22 cellular contexts compared by ENCODE assay signal in the genomic region with DNA sequence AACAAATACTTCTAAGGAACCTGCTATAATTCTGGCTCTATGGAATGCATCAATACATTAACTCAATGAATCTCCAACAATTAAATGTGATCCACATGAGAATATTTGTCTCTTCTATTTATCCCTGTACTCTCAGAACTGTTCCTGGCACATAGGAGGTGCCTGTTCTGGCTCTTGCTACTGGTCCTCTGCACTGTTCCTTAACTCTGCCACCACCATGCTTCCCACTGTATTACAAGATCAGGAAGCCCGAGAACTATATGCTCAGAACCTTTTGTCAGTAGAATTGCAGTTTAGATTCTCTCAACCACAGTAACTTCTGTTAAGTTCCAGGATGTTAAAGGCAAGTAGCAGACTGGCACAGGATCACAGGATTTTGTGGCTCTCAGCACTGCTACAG.
"Had no signal": no experiment of that assay in that cellular context is flagged by ENCODE, and none has a peak within 500 bp of the region (broad histone marks: within the 10 kb centered on the region; RNA-seq: fewer than 3 reads in every experiment).

No MANE protein-coding gene starts in this region.

- H3K4me3 Mint-ChIP-seq: activated CD4-positive, alpha-beta T cell treated with anti-CD3 and anti-CD28 coated beads, Interleukin-2, amount 10 ng/mL, durations not matched to agents 24 days and 14 days; activated CD8-positive, alpha-beta T cell treated with anti-CD3 and anti-CD28 coated beads, Interleukin-2, amount 10 ng/mL, durations not matched to agents 7 days and 5 days; activated naive CD8-positive, alpha-beta T cell treated with anti-CD3 and anti-CD28 coated beads, Interleukin-2, amount 10 ng/mL, durations not matched to agents 7 days and 5 days; activated T-cell treated with anti-CD3 and anti-CD28 coated beads, Interleukin-2, amount 50 U/mL, for 24 hours; brain; nephron; stimulated activated effector memory CD8-positive, alpha-beta T cell treated with anti-CD3 and anti-CD28 coated beads, Interleukin-12 subunit alpha, Interleukin-12 subunit beta, amount 100 ng/mL, for 72 hours; T-cell had no signal

- H3K27ac Mint-ChIP-seq: activated CD4-positive, alpha-beta T cell treated with anti-CD3 and anti-CD28 coated beads, Interleukin-2, amount 10 ng/mL, durations not matched to agents 24 days and 14 days; activated CD8-positive, alpha-beta T cell treated with anti-CD3 and anti-CD28 coated beads, Interleukin-2, amount 10 ng/mL, durations not matched to agents 7 days and 5 days; activated naive CD8-positive, alpha-beta T cell treated with anti-CD3 and anti-CD28 coated beads, Interleukin-2, amount 10 ng/mL, durations not matched to agents 7 days and 5 days; activated T-cell treated with anti-CD3 and anti-CD28 coated beads, Interleukin-2, amount 50 U/mL, for 24 hours; activated T-helper 2 cell treated with anti-CD3 and anti-CD28 coated beads, Interferon-gamma antibody, Interleukin-2, Interleukin-4, amounts not matched to agents 10 μg/mL and 5 μg/mL and 100 μg/mL, durations not matched to agents 14 hours and 24 hours and 36 hours; nephron; progenitor cell of endocrine pancreas; stimulated activated effector memory CD8-positive, alpha-beta T cell treated with anti-CD3 and anti-CD28 coated beads, Interleukin-12 subunit alpha, Interleukin-12 subunit beta, amount 100 ng/mL, for 72 hours; T-cell had no signal

- DNase-seq: activated CD4-positive, alpha-beta T cell treated with anti-CD3 and anti-CD28 coated beads, Interleukin-2, amount 10 ng/mL, durations not matched to agents 24 days and 14 days; activated CD8-positive, alpha-beta T cell treated with anti-CD3 and anti-CD28 coated beads, Interleukin-2, amount 10 ng/mL, durations not matched to agents 7 days and 5 days; activated naive CD4-positive, alpha-beta T cell treated with Interleukin-2 at 50 U/mL for 16 hours; activated naive CD8-positive, alpha-beta T cell treated with anti-CD3 and anti-CD28 coated beads, Interleukin-2, amount 10 ng/mL, durations not matched to agents 7 days and 5 days; activated T-cell treated with anti-CD3 and anti-CD28 coated beads, Interleukin-2, amount 50 U/mL, for 24 hours; caudate nucleus; dorsolateral prefrontal cortex; hippocampal formation; islet precursor cell; left colon; midbrain; small intestine; stimulated activated CD4-positive, alpha-beta T cell treated with anti-CD3 and anti-CD28 coated beads, Interleukin-4, amount 100 ng/mL, for 24 hours; T-cell; T-helper 9 cell had no signal

- H3K9me3 Mint-ChIP-seq: activated CD4-positive, alpha-beta T cell treated with anti-CD3 and anti-CD28 coated beads, Interleukin-2, amount 10 ng/mL, durations not matched to agents 24 days and 14 days; activated naive CD8-positive, alpha-beta T cell treated with anti-CD3 and anti-CD28 coated beads, Interleukin-2, amount 10 ng/mL, durations not matched to agents 7 days and 5 days; activated T-cell treated with anti-CD3 and anti-CD28 coated beads, Interleukin-2, amount 50 U/mL, for 24 hours; activated T-helper 2 cell treated with anti-CD3 and anti-CD28 coated beads, Interferon-gamma antibody, Interleukin-2, Interleukin-4, amounts not matched to agents 10 μg/mL and 5 μg/mL and 100 μg/mL, durations not matched to agents 14 hours and 24 hours and 36 hours; brain; nephron; T-cell had no signal

- H3K4me3 ChIP-seq: dorsolateral prefrontal cortex, lung had no signal

- FAIRE-seq: colon, small intestine had no signal

- ATAC-seq: activated CD8-positive, alpha-beta T cell treated with anti-CD3 and anti-CD28 coated beads, Interleukin-2, amount 10 ng/mL, durations not matched to agents 7 days and 5 days; left colon; stimulated activated effector memory CD8-positive, alpha-beta T cell treated with anti-CD3 and anti-CD28 coated beads, Interleukin-12 subunit alpha, Interleukin-12 subunit beta, amount 100 ng/mL, for 72 hours; T-cell had no signal

- H3K4me1 Mint-ChIP-seq: activated CD4-positive, alpha-beta T cell treated with anti-CD3 and anti-CD28 coated beads, Interleukin-2, amount 10 ng/mL, durations not matched to agents 24 days and 14 days; activated naive CD8-positive, alpha-beta T cell treated with anti-CD3 and anti-CD28 coated beads, Interleukin-2, amount 10 ng/mL, durations not matched to agents 7 days and 5 days; nephron; stimulated activated effector memory CD8-positive, alpha-beta T cell treated with anti-CD3 and anti-CD28 coated beads, Interleukin-12 subunit alpha, Interleukin-12 subunit beta, amount 100 ng/mL, for 72 hours; T-cell had no signal

- H3K27me3 Mint-ChIP-seq: activated T-cell treated with anti-CD3 and anti-CD28 coated beads, Interleukin-2, amount 50 U/mL, for 24 hours; brain; progenitor cell of endocrine pancreas had no signal

- H3K36me3 Mint-ChIP-seq: activated naive CD8-positive, alpha-beta T cell treated with anti-CD3 and anti-CD28 coated beads, Interleukin-2, amount 10 ng/mL, durations not matched to agents 7 days and 5 days; brain; stimulated activated effector memory CD8-positive, alpha-beta T cell treated with anti-CD3 and anti-CD28 coated beads, Interleukin-12 subunit alpha, Interleukin-12 subunit beta, amount 100 ng/mL, for 72 hours; T-cell had no signal

- H3K27me3 ChIP-seq: dorsolateral prefrontal cortex had no signal
